Comparison of ENCODE assay signal across 9 cellular contexts in the genomic region with DNA sequence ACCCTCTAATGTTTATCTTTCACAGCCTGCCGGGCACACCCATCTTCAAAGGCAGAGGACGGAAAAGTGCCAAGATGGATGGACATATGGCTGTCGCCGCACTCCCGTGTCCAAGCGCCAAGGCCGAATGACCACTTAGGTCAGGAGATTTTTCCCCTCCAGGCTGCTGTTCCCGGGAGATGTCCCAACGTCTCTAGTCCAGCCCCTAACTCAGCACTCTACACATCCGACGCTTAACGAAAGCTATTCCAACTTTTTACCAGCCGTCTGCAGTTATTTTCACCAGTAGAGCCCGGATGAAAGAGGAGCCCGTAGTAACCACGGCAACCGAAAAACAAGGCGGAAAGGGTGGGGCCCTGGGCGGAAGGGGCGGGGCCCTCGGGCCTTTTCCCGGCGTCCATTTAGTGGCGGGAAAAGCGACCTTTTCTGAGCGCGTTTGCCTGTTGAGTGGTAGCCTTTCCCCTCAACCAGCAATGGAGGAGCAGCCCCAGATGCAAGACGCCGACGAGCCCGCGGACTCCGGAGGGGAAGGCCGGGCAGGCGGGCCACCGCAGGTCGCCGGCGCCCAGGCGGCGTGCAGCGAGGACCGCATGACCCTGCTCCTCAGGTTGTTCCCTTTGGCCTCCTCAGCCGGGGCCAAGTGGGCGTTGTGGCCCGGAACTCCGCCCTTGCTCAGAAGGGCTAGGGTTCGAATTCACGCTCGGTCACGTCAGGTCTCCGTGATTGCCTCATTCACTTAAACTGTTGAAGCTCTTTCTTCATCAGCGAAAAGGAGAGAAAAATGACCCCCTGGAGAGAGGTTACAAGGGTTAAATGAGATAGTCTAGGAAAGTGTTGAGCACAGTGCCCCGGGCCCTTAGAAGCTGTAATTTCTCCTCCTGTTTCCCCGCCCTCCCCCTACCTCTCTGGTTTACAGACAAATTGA. TPM values are rescaled to one million over a fixed set of nuclear protein-coding genes. Genes with fewer than 3 reads are reported as not detected.
DNase-seq lines count a peak whose midpoint lies in the region; ATAC-seq, FAIRE-seq and TF ChIP-seq lines count a peak whose summit lies in the region.
"Had no signal": no experiment of that assay in that cellular context is flagged by ENCODE, and none has a peak within 500 bp of the region (broad histone marks: within the 10 kb centered on the region; RNA-seq: fewer than 3 reads in every experiment).

A gene with protein sequence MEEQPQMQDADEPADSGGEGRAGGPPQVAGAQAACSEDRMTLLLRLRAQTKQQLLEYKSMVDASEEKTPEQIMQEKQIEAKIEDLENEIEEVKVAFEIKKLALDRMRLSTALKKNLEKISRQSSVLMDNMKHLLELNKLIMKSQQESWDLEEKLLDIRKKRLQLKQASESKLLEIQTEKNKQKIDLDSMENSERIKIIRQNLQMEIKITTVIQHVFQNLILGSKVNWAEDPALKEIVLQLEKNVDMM (plus strand): TSS at position 422 of the 925 bp plus-strand sequence. CDS start 52 bp downstream, at position 474.

- H3K27me3 Mint-ChIP-seq in WTC11 (ENCODE audit: low read depth) (no peaks in the 10 kb centered on the region), immature natural killer cell (ENCODE audit: low read depth in 3 of 3) (peaks cover 0 to 8% (median 1%) of the 10 kb centered on the region in 3 donors)

- DNase-seq in AG09319 (ENCODE audit: extremely low read depth, low read depth) (peak; percentile 76), NCI-H345 (lab: John Stamatoyannopoulos, UW) (peak; percentile 90), WTC11 (ENCODE audit: low spot score) (peak; percentile 95), bronchial epithelial cell (ENCODE audit: low read depth) (peak; percentile 74), immature natural killer cell (peak; percentile 89 to 91 (median 89)), smooth muscle cell of the brain vasculature (ENCODE audit: low read depth, low spot score) (peak; percentile 70)

- no peak for FAIRE-seq in bronchial epithelial cell (lab: Jason Lieb, UNC)
- FAIRE-seq: endometrium had no signal

- CTCF ChIA-PET in WTC11 (lab: Charles Lee), result interaction anchor here (1.1 to 2.6 kb wide), 3 partner anchors 15 to 145 kb away, joined by 3 to 23 read pairs (median 4); partner anchors contain the start of gene SLC30A5

- H3K4me1 Mint-ChIP-seq in WTC11 (peaks cover 13% of the 10 kb centered on the region), immature natural killer cell (peaks cover 15 to 20% of the 10 kb centered on the region in 2 donors)

- H3K36me3 Mint-ChIP-seq in WTC11, result peaks cover 12% of the 10 kb centered on the region
- peaks cover 0 to 4% (median 0%) of the 10 kb centered on the region in 3 donors for H3K36me3 Mint-ChIP-seq in immature natural killer cell

- peak within 1 kb of the TSS; percentile 97 for H3K27ac Mint-ChIP-seq in WTC11
- H3K27ac Mint-ChIP-seq in immature natural killer cell, result peak within 1 kb of the TSS; percentile 87 to 95 (median 92)

- TF ChIP-seq CTCF in AG09319 (IDR thresholded peaks at IDR 0.05; ENCODE audit: low read depth, low read length) (no peak), WTC11 (IDR thresholded peaks at IDR 0.05) (no peak), bronchial epithelial cell (IDR thresholded peaks at IDR 0.05; ENCODE audit: insufficient read depth, low read length, severe bottlenecking) (no peak)

- H3K4me3 ChIP-seq in bronchial epithelial cell (ENCODE audit: low read depth, low read length), result peak within 1 kb of the TSS; percentile 66

- H3K4me3 Mint-ChIP-seq in WTC11, result peak within 1 kb of the TSS; percentile 97
- H3K4me3 Mint-ChIP-seq in immature natural killer cell, result peak within 1 kb of the TSS; percentile 92 to 96 (median 94)

- no peaks in the 10 kb centered on the region for H3K36me3 ChIP-seq in bronchial epithelial cell (ENCODE audit: control insufficient read depth, insufficient read depth, low read length)

- no peaks in the 10 kb centered on the region for H3K9me3 Mint-ChIP-seq in WTC11
- no peaks in the 10 kb centered on the region for H3K9me3 Mint-ChIP-seq in immature natural killer cell

- H3K27me3 ChIP-seq in bronchial epithelial cell (ENCODE audit: control insufficient read depth, insufficient read depth, low read length), result no peaks in the 10 kb centered on the region

- POLR2A ChIA-PET in WTC11 (lab: Charles Lee), result interaction anchor here (0.7 to 1.7 kb wide), 5 partner anchors 9 to 154 kb away, joined by 3 to 7 read pairs (median 5); partner anchors contain the start of genes CCNB1, CDK7 and SLC30A5

- ATAC-seq in GM19025 (IDR thresholded peaks at IDR 0.05; ENCODE audit: low read depth, unreplicated experiment), result peak; percentile 97
- peak; percentile 92 for ATAC-seq in HG03280 (IDR thresholded peaks at IDR 0.05; ENCODE audit: unreplicated experiment)
- ATAC-seq in WTC11, result peak; percentile 92

TF ChIP-seq in WTC11, 78 proteins besides CTCF, POLR2A, EP300 and RAD21 (continues in another document):
- TF ChIP-seq ERG (CRISPR knock-in tag; IDR thresholded peaks at IDR 0.05) (no peak), TEAD4 (CRISPR knock-in tag; IDR thresholded peaks at IDR 0.05) (no peak), IRF1 (CRISPR knock-in tag; IDR thresholded peaks at IDR 0.05) (no peak), TCF7 (CRISPR knock-in tag; IDR thresholded peaks at IDR 0.05; ENCODE audit: low read depth) (no peak), ZBTB21 (CRISPR knock-in tag; IDR thresholded peaks at IDR 0.05; ENCODE audit: borderline replicate concordance) (no peak), STAT6 (CRISPR knock-in tag; conservative IDR thresholded peaks at IDR 0.05; ENCODE audit: low read depth) (no peak), MYBL2 (CRISPR knock-in tag; IDR thresholded peaks at IDR 0.05) (0 out of 2 replicates have a peak, but pooled peaks have one; percentile 57), NR3C1 (CRISPR knock-in tag; conservative IDR thresholded peaks at IDR 0.05; ENCODE audit: low read depth) (no peak), ZMAT4 (CRISPR knock-in tag; IDR thresholded peaks at IDR 0.05) (no peak), SP1 (CRISPR knock-in tag; conservative IDR thresholded peaks at IDR 0.05) (peak; percentile 95), NR1H2 (CRISPR knock-in tag; IDR thresholded peaks at IDR 0.05) (no peak)
- TF ChIP-seq, protein P1, sequence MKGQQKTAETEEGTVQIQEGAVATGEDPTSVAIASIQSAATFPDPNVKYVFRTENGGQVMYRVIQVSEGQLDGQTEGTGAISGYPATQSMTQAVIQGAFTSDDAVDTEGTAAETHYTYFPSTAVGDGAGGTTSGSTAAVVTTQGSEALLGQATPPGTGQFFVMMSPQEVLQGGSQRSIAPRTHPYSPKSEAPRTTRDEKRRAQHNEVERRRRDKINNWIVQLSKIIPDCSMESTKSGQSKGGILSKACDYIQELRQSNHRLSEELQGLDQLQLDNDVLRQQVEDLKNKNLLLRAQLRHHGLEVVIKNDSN (CRISPR knock-in tag; IDR thresholded peaks at IDR 0.05), result 0 out of 2 replicates have a peak, but pooled peaks have one; percentile 22

RNA-seq across cellular contexts. Expression of the gene that starts here (rescaled TPM):
- 79.0 to 87.4 TPM (median 86.4 TPM) in 3 replicates for total RNA-seq in WTC11 (2021)
- total RNA-seq in bronchial epithelial cell, result 3.3 and 5.0 TPM in 2 replicates
- polyA plus RNA-seq in immature natural killer cell, result 1 to 10 TPM; 5.7 to 7.2 (median 6.4) TPM

Comparison
In these comparisons a context has a peak if more than half of its experiments do, and no peak if none do; other contexts are left out.
1. Peak in every context shown above with its lines: DNase-seq, ATAC-seq and H3K4me3 ChIP-seq.
2. RNA of the gene that starts here (total RNA-seq): 79.0 to 87.4 TPM in WTC11; 3.3 to 5.0 TPM in bronchial epithelial cell; every median in the first group is over 10 times any median in the second.